Comparison of ENCODE assay signal across 9 cellular contexts in the genomic region with DNA sequence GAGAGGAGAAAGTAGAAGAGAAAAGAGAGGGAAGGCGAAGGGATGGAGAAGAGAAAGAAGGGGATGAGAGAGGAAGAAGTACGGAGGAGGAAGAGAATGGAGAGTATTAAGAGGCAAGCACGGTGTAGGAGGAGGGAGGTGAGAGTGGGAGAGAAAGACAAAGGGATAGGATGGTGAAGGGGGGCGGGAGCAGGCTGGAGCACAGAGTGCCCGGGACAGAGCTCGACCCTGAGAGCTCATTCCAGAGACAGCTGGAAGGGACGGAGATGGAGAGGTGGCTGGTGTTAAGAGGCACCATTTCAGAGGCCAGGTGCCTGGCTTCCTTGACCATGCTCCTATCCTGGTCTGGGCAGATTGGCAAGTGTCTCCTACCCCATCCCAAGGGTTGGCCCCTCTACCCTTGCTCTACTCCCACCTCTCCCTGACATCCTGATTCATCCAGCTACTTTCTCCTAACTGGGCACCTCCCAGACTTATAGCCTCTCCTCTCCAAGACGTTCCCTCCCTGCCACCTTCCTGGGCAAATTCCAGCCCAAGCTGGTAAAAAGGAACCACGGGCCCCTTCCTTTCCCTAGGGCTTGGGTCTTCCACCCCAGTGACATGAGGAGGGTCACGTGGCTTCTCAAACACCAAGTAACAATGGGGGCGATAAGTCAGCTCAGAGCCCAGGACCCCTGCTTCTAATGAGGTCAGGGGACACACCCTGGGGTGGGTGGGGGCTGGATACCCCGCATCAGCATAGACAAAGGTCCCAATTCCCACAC. TPM values are rescaled to one million over a fixed set of nuclear protein-coding genes. Genes with fewer than 3 reads are reported as not detected.
DNase-seq lines count a peak whose midpoint lies in the region; ATAC-seq, FAIRE-seq and TF ChIP-seq lines count a peak whose summit lies in the region.
"Had no signal": no experiment of that assay in that cellular context is flagged by ENCODE, and none has a peak within 500 bp of the region (broad histone marks: within the 10 kb centered on the region; RNA-seq: fewer than 3 reads in every experiment).

No MANE protein-coding gene starts in this region.

- H3K36me3 Mint-ChIP-seq in T-helper 1 cell treated with Interleukin-12 subunit alpha and Interleukin-12 subunit beta and Interleukin-4 antibody, amounts not matched to agents 30 μg/mL and 1 μg/mL, for 36 hours (ENCODE audit: low read depth): peaks cover 13% of the 10 kb centered on the region
- H3K36me3 Mint-ChIP-seq in activated CD8-positive, alpha-beta T cell treated with anti-CD3 and anti-CD28 coated beads, Interleukin-2, amount 10 ng/mL, durations not matched to agents 7 days and 5 days (ENCODE audit: low read depth): peaks cover 12% of the 10 kb centered on the region

- no peaks in the 10 kb centered on the region for H3K9me3 ChIP-seq in spleen

- DNase-seq in T-helper 1 cell: no peak
- no peak for DNase-seq in activated CD8-positive, alpha-beta T cell treated with anti-CD3 and anti-CD28 coated beads, Interleukin-2, amount 10 ng/mL, durations not matched to agents 7 days and 5 days
- DNase-seq in hippocampal formation (lab: John Stamatoyannopoulos, UW): peak; percentile 39 to 76
- DNase-seq in spleen: no peak
- DNase-seq in RPMI8226: no peak
- DNase-seq in NCI-H2227 (lab: John Stamatoyannopoulos, UW; ENCODE audit: unreplicated experiment): no peak
- no peak for DNase-seq in GM12892 (ENCODE audit: insufficient read length)
- DNase-seq: ACHN had no signal

- WGBS in spleen, 5 donors: 81 to 88% (median 84%) methylated on average over 10 to 12 of the region's 12 CpGs

- no peaks in the 10 kb centered on the region for H3K27me3 ChIP-seq in spleen (replicated peaks in 1 of 7)

- peak overlapping the region in 5 of 8 donors; percentile 86 to 98 (median 93) for H3K4me3 ChIP-seq in spleen

- peaks cover 11 to 55% (median 31%) of the 10 kb centered on the region in 6 donors for H3K4me1 ChIP-seq in spleen

- peaks cover 18% of the 10 kb centered on the region for H3K4me1 Mint-ChIP-seq in T-helper 1 cell treated with Interleukin-12 subunit alpha and Interleukin-12 subunit beta and Interleukin-4 antibody, amounts not matched to agents 30 μg/mL and 1 μg/mL, for 36 hours (ENCODE audit: low read depth)
- peaks cover 23% of the 10 kb centered on the region for H3K4me1 Mint-ChIP-seq in activated CD8-positive, alpha-beta T cell treated with anti-CD3 and anti-CD28 coated beads, Interleukin-2, amount 10 ng/mL, durations not matched to agents 7 days and 5 days (ENCODE audit: low read depth)

- H3K27ac ChIP-seq in spleen: no peak overlapping the region

- H3K9me3 Mint-ChIP-seq in T-helper 1 cell treated with Interleukin-12 subunit alpha and Interleukin-12 subunit beta and Interleukin-4 antibody, amounts not matched to agents 30 μg/mL and 1 μg/mL, for 36 hours: no peaks in the 10 kb centered on the region
- no peaks in the 10 kb centered on the region for H3K9me3 Mint-ChIP-seq in activated CD8-positive, alpha-beta T cell treated with anti-CD3 and anti-CD28 coated beads, Interleukin-2, amount 10 ng/mL, durations not matched to agents 7 days and 5 days (ENCODE audit: insufficient read depth)

- H3K27me3 Mint-ChIP-seq in T-helper 1 cell treated with Interleukin-12 subunit alpha and Interleukin-12 subunit beta and Interleukin-4 antibody, amounts not matched to agents 30 μg/mL and 1 μg/mL, for 36 hours (ENCODE audit: low read depth): peaks cover 9% of the 10 kb centered on the region
- no peaks in the 10 kb centered on the region for H3K27me3 Mint-ChIP-seq in activated CD8-positive, alpha-beta T cell treated with anti-CD3 and anti-CD28 coated beads, Interleukin-2, amount 10 ng/mL, durations not matched to agents 7 days and 5 days (ENCODE audit: low read depth)

- peak overlapping the region; percentile 55 for H3K27ac Mint-ChIP-seq in T-helper 1 cell treated with Interleukin-12 subunit alpha and Interleukin-12 subunit beta and Interleukin-4 antibody, amounts not matched to agents 30 μg/mL and 1 μg/mL, for 36 hours
- H3K27ac Mint-ChIP-seq in activated CD8-positive, alpha-beta T cell treated with anti-CD3 and anti-CD28 coated beads, Interleukin-2, amount 10 ng/mL, durations not matched to agents 7 days and 5 days: no peak overlapping the region

- FAIRE-seq in GM12892 (lab: Jason Lieb, UNC): no peak

- peak overlapping the region; percentile 78 for H3K4me3 Mint-ChIP-seq in T-helper 1 cell treated with Interleukin-12 subunit alpha and Interleukin-12 subunit beta and Interleukin-4 antibody, amounts not matched to agents 30 μg/mL and 1 μg/mL, for 36 hours
- H3K4me3 Mint-ChIP-seq in activated CD8-positive, alpha-beta T cell treated with anti-CD3 and anti-CD28 coated beads, Interleukin-2, amount 10 ng/mL, durations not matched to agents 7 days and 5 days: peak overlapping the region; percentile 78

- H3K36me3 ChIP-seq in spleen: peaks cover 0 to 20% (median 2%) of the 10 kb centered on the region in 6 donors

- CTCF ChIA-PET in activated CD8-positive, alpha-beta T cell treated with anti-CD3 and anti-CD28 coated beads, Interleukin-2, amount 10 ng/mL, durations not matched to agents 7 days and 5 days (lab: Charles Lee): interaction anchor here (2.8 kb wide), 1 partner anchor 12 kb away, joined by 12 read pairs; no protein-coding TSS in a partner anchor

- TF ChIP-seq CTCF in spleen (IDR thresholded peaks at IDR 0.05 in 8 of 11, conservative IDR thresholded peaks at IDR 0.05 in 3 of 11): no peak

- POLR2A ChIA-PET in activated CD8-positive, alpha-beta T cell treated with anti-CD3 and anti-CD28 coated beads, Interleukin-2, amount 10 ng/mL, durations not matched to agents 7 days and 5 days (lab: Charles Lee): no interaction called here

- intact Hi-C loops in spleen (cut with DNase I; ENCODE audit: low total_unique reads): no loop called here

- no peak for ATAC-seq in activated CD8-positive, alpha-beta T cell treated with anti-CD3 and anti-CD28 coated beads, Interleukin-2, amount 10 ng/mL, durations not matched to agents 7 days and 5 days

- TF ChIP-seq POLR2A in spleen (IDR thresholded peaks at IDR 0.05) (no peak), GM12892 (IDR thresholded peaks at IDR 0.05; ENCODE audit: low read depth, low read length) (no peak)

RNA-seq across cellular contexts. Expression of gene CLCN2, which starts 1.2 kb away (rescaled TPM):
- 1 to 10 TPM; 4.7 to 4.8 TPM for total RNA-seq in activated CD8-positive, alpha-beta T cell treated with anti-CD3 and anti-CD28 coated beads, Interleukin-2, amount 10 ng/mL, durations not matched to agents 7 days and 5 days
- total RNA-seq in spleen: 1 to 10 TPM; 2.8 to 6.4 (median 3.8) TPM
- polyA plus RNA-seq in spleen: 1 to 10 TPM; 1.6 to 4.2 (median 2.1) TPM
- polyA plus RNA-seq in GM12892 (2012; ENCODE audit: missing spikeins): 1.2 TPM

RNA-seq across cellular contexts. Expression of gene POLR2H, which starts 1.3 kb away (rescaled TPM):
- total RNA-seq in activated CD8-positive, alpha-beta T cell treated with anti-CD3 and anti-CD28 coated beads, Interleukin-2, amount 10 ng/mL, durations not matched to agents 7 days and 5 days: 100 to 1,000 TPM; 101 to 103 TPM
- 100 to 1,000 TPM in 1 of 7 donors, 10 to 100 TPM in 6; 42.5 to 109 (median 55.9) TPM for total RNA-seq in spleen
- polyA plus RNA-seq in spleen: 100 to 1,000 TPM in 2 of 3 donors, 10 to 100 TPM in 1; 92.6 to 139 (median 114) TPM
- 138 TPM for polyA plus RNA-seq in GM12892 (2012; ENCODE audit: missing spikeins)

RNA-seq across cellular contexts. Expression of gene THPO, which starts 17.8 kb away (rescaled TPM):
- not detected for total RNA-seq in activated CD8-positive, alpha-beta T cell treated with anti-CD3 and anti-CD28 coated beads, Interleukin-2, amount 10 ng/mL, durations not matched to agents 7 days and 5 days
- total RNA-seq in spleen: 1 to 10 TPM in 2 of 7 donors, under 1 TPM in 4, not detected in 1; 0.23 to 1.8 (median 0.74) TPM
- under 1 TPM; 0.11 to 0.42 (median 0.17) TPM for polyA plus RNA-seq in spleen
- polyA plus RNA-seq in GM12892 (2012; ENCODE audit: missing spikeins): not detected

RNA-seq across cellular contexts. Expression of gene CHRD, which starts 19.6 kb away (rescaled TPM):
- total RNA-seq in activated CD8-positive, alpha-beta T cell treated with anti-CD3 and anti-CD28 coated beads, Interleukin-2, amount 10 ng/mL, durations not matched to agents 7 days and 5 days: not detected
- 10 to 100 TPM; 10.8 to 26.5 (median 16.1) TPM for total RNA-seq in spleen
- 10 to 100 TPM in 1 of 3 donors, 1 to 10 TPM in 2; 5.2 to 19.6 (median 7.0) TPM for polyA plus RNA-seq in spleen
- polyA plus RNA-seq in GM12892 (2012; ENCODE audit: missing spikeins): not detected

RNA-seq across cellular contexts. Expression of gene FAM131A, which starts 22.9 kb away (rescaled TPM):
- total RNA-seq in activated CD8-positive, alpha-beta T cell treated with anti-CD3 and anti-CD28 coated beads, Interleukin-2, amount 10 ng/mL, durations not matched to agents 7 days and 5 days: 1 to 10 TPM; 3.1 to 3.2 TPM
- total RNA-seq in spleen: 10 to 100 TPM; 12.9 to 24.6 (median 15.6) TPM
- 10 to 100 TPM in 1 of 3 donors, 1 to 10 TPM in 2; 6.5 to 12.4 (median 6.8) TPM for polyA plus RNA-seq in spleen
- 1.6 TPM for polyA plus RNA-seq in GM12892 (2012; ENCODE audit: missing spikeins)

Comparison
In these comparisons a context has a peak if more than half of its experiments do, and no peak if none do; other contexts are left out.
1. DNase-seq: peak in hippocampal formation (2 of 2); none in T-helper 1 cell (0 of 5), activated CD8-positive, alpha-beta T cell treated with anti-CD3 and anti-CD28 coated beads, Interleukin-2, amount 10 ng/mL, durations not matched to agents 7 days and 5 days (single experiment), spleen (single experiment), RPMI8226 (single experiment), NCI-H2227 (single experiment) and GM12892 (single experiment).